Comparison of ENCODE assay signal across 8 cellular contexts in the genomic region with DNA sequence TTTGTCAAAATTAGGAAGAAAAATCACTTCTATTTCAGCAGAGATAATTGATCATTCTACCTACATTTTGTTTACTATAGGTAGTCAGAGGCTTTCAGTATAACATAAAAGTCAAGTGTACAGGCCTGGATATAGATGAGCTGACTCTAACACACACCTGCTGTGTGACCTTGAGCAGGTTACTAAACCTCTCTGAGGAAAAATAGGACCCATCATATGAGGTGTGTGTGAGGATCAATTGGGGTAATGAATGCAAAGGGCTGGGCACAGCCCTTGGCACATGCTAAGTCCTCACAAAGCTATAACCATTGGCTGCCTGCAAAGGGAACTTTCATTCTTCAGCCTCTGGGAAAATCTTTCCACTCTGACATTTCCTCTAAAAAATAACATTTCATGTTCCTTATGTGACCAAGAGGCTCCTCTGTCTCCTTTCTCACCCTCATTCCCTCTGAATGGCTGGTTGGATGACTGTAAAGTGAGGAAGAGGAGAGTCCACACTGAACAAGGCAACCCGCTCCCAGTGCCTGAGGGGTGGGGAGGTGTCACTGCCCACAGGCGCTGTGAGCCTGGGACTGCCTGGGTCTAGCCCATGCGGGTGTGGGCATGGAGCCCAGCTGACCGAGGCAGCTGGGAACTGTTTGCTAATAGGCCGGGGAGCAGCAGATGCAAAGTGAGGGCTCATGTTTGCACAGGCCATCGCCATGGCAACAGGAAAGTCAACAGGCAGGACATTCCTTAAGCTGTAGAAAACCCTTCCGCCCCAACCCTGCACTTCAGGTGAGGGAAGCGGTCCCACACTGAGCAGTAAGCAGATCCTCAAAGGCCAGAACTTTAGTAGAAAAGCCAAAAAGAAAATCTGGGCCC. TPM values are rescaled to one million over a fixed set of nuclear protein-coding genes. Genes with fewer than 3 reads are reported as not detected.
DNase-seq lines count a peak whose midpoint lies in the region; ATAC-seq and TF ChIP-seq lines count a peak whose summit lies in the region.

No MANE protein-coding gene starts in this region.

- H3K27ac Mint-ChIP-seq in effector memory CD8-positive, alpha-beta T cell, result no peak overlapping the region

- H3K4me3 Mint-ChIP-seq in effector memory CD8-positive, alpha-beta T cell, result no peak overlapping the region

- H3K36me3 ChIP-seq in psoas muscle (ENCODE audit: insufficient read depth in 1 of 2, low read depth in 1 of 2), result peaks cover 0 to 4% of the 10 kb centered on the region in 2 donors

- TF ChIP-seq CTCF in psoas muscle (IDR thresholded peaks at IDR 0.05), result no peak

- H3K27me3 Mint-ChIP-seq in effector memory CD8-positive, alpha-beta T cell, result peaks cover 0 to 4% of the 10 kb centered on the region in 2 donors

- H3K36me3 Mint-ChIP-seq in effector memory CD8-positive, alpha-beta T cell (ENCODE audit: insufficient read depth), result no peaks in the 10 kb centered on the region

- DNase-seq in DMS 273 treated with DMSO at 0.1 percent for 48 hours (lab: John Stamatoyannopoulos, UW) (peak; percentile 78), NCI-H2081 (lab: John Stamatoyannopoulos, UW) (peak; percentile 88 to 94), anterior cingulate cortex (lab: John Stamatoyannopoulos, UW) (peak in 41 of 58 donors; percentile 8 to 78 (median 32)), left ventricle myocardium superior (peak; percentile 88), psoas muscle (peak; percentile 88 to 90)
- DNase-seq in effector memory CD8-positive, alpha-beta T cell, result no peak

- no peaks in the 10 kb centered on the region for H3K4me1 ChIP-seq in psoas muscle

- H3K9me3 Mint-ChIP-seq in effector memory CD8-positive, alpha-beta T cell, result no peaks in the 10 kb centered on the region

- WGBS in psoas muscle, 3 donors, result 30 to 36% (median 31%) methylated on average over 8 of the region's 8 CpGs

- H3K27ac ChIP-seq in psoas muscle, result peak overlapping the region; percentile 46

- intact Hi-C loops in left ventricle myocardium superior (cut with micrococcal nuclease), result no loop called here
- intact Hi-C loops in psoas muscle (cut with DNase I), result no loop called here

- ATAC-seq in left ventricle myocardium superior (peak; percentile 95), psoas muscle (peak; percentile 70 to 84 (median 79)), GM19452 (IDR thresholded peaks at IDR 0.05; ENCODE audit: unreplicated experiment) (no peak), HG02678 (IDR thresholded peaks at IDR 0.05; ENCODE audit: unreplicated experiment) (no peak)
- ATAC-seq in effector memory CD8-positive, alpha-beta T cell (replicated peaks), result no peak

- H3K9me3 ChIP-seq in psoas muscle, result no peaks in the 10 kb centered on the region

- H3K27me3 ChIP-seq in psoas muscle (ENCODE audit: insufficient read depth in 3 of 3, low read length in 2 of 3), result no peaks in the 10 kb centered on the region

- no peaks in the 10 kb centered on the region for H3K4me1 Mint-ChIP-seq in effector memory CD8-positive, alpha-beta T cell (ENCODE audit: low read depth in 2 of 2)

- H3K4me3 ChIP-seq in psoas muscle, result no peak overlapping the region

RNA-seq across cellular contexts. Expression of a gene that starts 36.8 kb away (rescaled TPM):
- total RNA-seq in left ventricle myocardium superior (21.0 TPM), psoas muscle (1 to 10 TPM; 4.2 to 9.4 (median 5.8) TPM)
- polyA plus RNA-seq in psoas muscle, result 1 to 10 TPM in 2 of 3 donors, under 1 TPM in 1; 0.70 to 3.6 (median 2.1) TPM

RNA-seq across cellular contexts. Expression of a gene that starts 51.1 kb away (rescaled TPM):
- total RNA-seq in left ventricle myocardium superior (0.40 TPM), psoas muscle (under 1 TPM in 2 of 4 donors, not detected in 2; 0.10 to 0.29 TPM)
- polyA plus RNA-seq in psoas muscle, result under 1 TPM in 2 of 3 donors, not detected in 1; 0.16 to 0.25 TPM

Comparison
In these comparisons a context has a peak if more than half of its experiments do, and no peak if none do; other contexts are left out.
1. DNase-seq: peak in DMS 273 treated with DMSO at 0.1 percent for 48 hours (single experiment), NCI-H2081 (2 of 2), anterior cingulate cortex (41 of 58), left ventricle myocardium superior (single experiment) and psoas muscle (2 of 2); none in effector memory CD8-positive, alpha-beta T cell (0 of 3).
2. ATAC-seq: peak in left ventricle myocardium superior (single experiment) and psoas muscle (4 of 4); none in effector memory CD8-positive, alpha-beta T cell (single experiment), GM19452 (single experiment) and HG02678 (single experiment).